ENCODE assay signal across 23 cellular contexts in the genomic region with DNA sequence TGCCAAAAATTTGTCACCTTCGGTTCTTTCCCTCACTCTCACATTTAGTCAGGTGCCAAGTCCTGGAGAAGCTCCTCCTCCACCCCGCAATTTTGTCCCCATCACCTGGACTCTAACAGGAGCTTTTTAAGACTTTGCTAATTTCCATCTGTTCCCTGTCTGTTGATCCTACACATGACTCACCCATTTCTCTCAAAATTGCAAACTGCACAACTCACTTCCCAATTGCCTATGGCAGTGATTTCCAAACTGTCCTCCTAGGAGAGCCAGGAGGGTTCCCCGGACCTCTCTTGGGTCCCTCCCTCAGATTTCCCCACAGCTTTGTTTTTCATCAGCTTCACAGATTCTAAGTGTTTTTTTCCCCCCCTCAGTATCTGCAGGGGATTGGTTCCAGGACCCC.
DNase-seq lines count a peak whose midpoint lies in the region; TF ChIP-seq lines count a peak whose summit lies in the region.
"Had no signal": no experiment of that assay in that cellular context is flagged by ENCODE, and none has a peak within 500 bp of the region (broad histone marks: within the 10 kb centered on the region; RNA-seq: fewer than 3 reads in every experiment).

No MANE protein-coding gene starts in this region.

- no peaks in the 10 kb centered on the region for H3K27me3 ChIP-seq in smooth muscle cell (ENCODE audit: low read depth)
- H3K27me3 ChIP-seq: BLaER1 had no signal

- H3K4me3 ChIP-seq in smooth muscle cell, result no peak overlapping the region
- H3K4me3 ChIP-seq: BLaER1, psoas muscle had no signal

- TF ChIP-seq CTCF in smooth muscle cell (IDR thresholded peaks at IDR 0.05; ENCODE audit: borderline replicate concordance, insufficient read depth, poor library complexity, severe bottlenecking), result no peak

- H3K27ac ChIP-seq in smooth muscle cell (ENCODE audit: low read depth), result no peak overlapping the region
- H3K27ac ChIP-seq: BLaER1, psoas muscle had no signal

- H2AFZ ChIP-seq in smooth muscle cell (ENCODE audit: low read depth), result no peak overlapping the region

- H3K79me2 ChIP-seq in smooth muscle cell (ENCODE audit: low read depth), result no peaks in the 10 kb centered on the region

- H4K20me1 ChIP-seq in smooth muscle cell (ENCODE audit: low read depth), result no peaks in the 10 kb centered on the region
- H4K20me1 ChIP-seq: BLaER1 had no signal

- H3K9me3 ChIP-seq in smooth muscle cell (replicated peaks; ENCODE audit: low read depth), result no peaks in the 10 kb centered on the region
- H3K9me3 ChIP-seq: BLaER1, Caco-2, psoas muscle had no signal

- H3K36me3 ChIP-seq in smooth muscle cell (ENCODE audit: low read depth), result no peaks in the 10 kb centered on the region
- H3K36me3 ChIP-seq: BLaER1 had no signal

- no peak overlapping the region for H3K9ac ChIP-seq in smooth muscle cell (ENCODE audit: low read depth)
- H3K9ac ChIP-seq: BLaER1 had no signal

- 61% methylated on average over 3 of the region's 3 CpGs for WGBS in smooth muscle cell (ENCODE audit: low lambda C conversion rate)

- H3F3A ChIP-seq in smooth muscle cell (ENCODE audit: low read depth), result no peaks in the 10 kb centered on the region

- H3K4me2 ChIP-seq in smooth muscle cell, result no peak overlapping the region
- H3K4me2 ChIP-seq: BLaER1 had no signal

- DNase-seq in AG08396 (ENCODE audit: low spot score) (peak; percentile 17), HT1080 (ENCODE audit: low read depth) (peak; percentile 10), dedifferentiated amniotic fluid mesenchymal stem cell (ENCODE audit: extremely low spot score) (peak; percentile 42), hepatic stellate cell (ENCODE audit: low spot score) (peak; percentile 14), smooth muscle cell (lab: John Stamatoyannopoulos, UW; ENCODE audit: unreplicated experiment) (no peak), COLO829 (ENCODE audit: low spot score) (no peak), activated gamma-delta T cell treated with Interleukin-2 at 50 U/mL for 16 hours (no peak)
- no peak for DNase-seq in activated CD4-positive, CD25-positive, alpha-beta regulatory T cell treated with anti-CD3 and anti-CD28 coated beads, Interleukin-2, amount 50 U/mL, for 72 hours
- DNase-seq: activated CD4-positive, alpha-beta T cell treated with anti-CD3 and anti-CD28 coated beads, Interleukin-2, amount 50 U/mL, for 1 hour; activated CD8-positive, alpha-beta memory T cell treated with anti-CD3 and anti-CD28 coated beads, Interleukin-2, amount 10 ng/mL, durations not matched to agents 7 days and 5 days; activated naive CD8-positive, alpha-beta T cell treated with anti-CD3 and anti-CD28 coated beads, Interleukin-2, amount 10 ng/mL, durations not matched to agents 7 days and 5 days; Caco-2; DMS79; effector memory CD4-positive, alpha-beta T cell; head of caudate nucleus; left cardiac atrium; NCI-H1092; NCI-H1930; NCI-H226; psoas muscle; SHP77; T-helper 9 cell had no signal

- no peaks in the 10 kb centered on the region for H3K4me1 ChIP-seq in smooth muscle cell (ENCODE audit: low read depth)
- H3K4me1 ChIP-seq: BLaER1, Caco-2, psoas muscle had no signal

Comparison
In these comparisons a context has a peak if more than half of its experiments do, and no peak if none do; other contexts are left out.
1. DNase-seq: peak in AG08396 (single experiment), HT1080 (single experiment), dedifferentiated amniotic fluid mesenchymal stem cell (single experiment) and hepatic stellate cell (single experiment); none in smooth muscle cell (single experiment), COLO829 (single experiment), activated gamma-delta T cell treated with Interleukin-2 at 50 U/mL for 16 hours (single experiment) and activated CD4-positive, CD25-positive, alpha-beta regulatory T cell treated with anti-CD3 and anti-CD28 coated beads, Interleukin-2, amount 50 U/mL, for 72 hours (single experiment).